In genomic region chr2:241111443-241111810, GRCh38 we compare ENCODE assay signal across 12 cellular contexts. TPM values are rescaled to one million over a fixed set of nuclear protein-coding genes. Genes with fewer than 3 reads are reported as not detected.
DNase-seq lines count a peak whose midpoint lies in the region; ATAC-seq and TF ChIP-seq lines count a peak whose summit lies in the region.
"Had no signal": no experiment of that assay in that cellular context is flagged by ENCODE, and none has a peak within 500 bp of the region (broad histone marks: within the 10 kb centered on the region; RNA-seq: fewer than 3 reads in every experiment).

No MANE protein-coding gene starts in this region.

- TF ChIP-seq EP300 in esophagus muscularis mucosa (IDR thresholded peaks at IDR 0.05), result no peak

- intact Hi-C loops in spleen (cut with DNase I; ENCODE audit: low total_unique reads), result no loop called here
- intact Hi-C loops in esophagus muscularis mucosa (cut with DNase I), result no loop called here
- intact Hi-C loops in body of pancreas (cut with DNase I), result no loop called here

- TF ChIP-seq POLR2A in spleen (IDR thresholded peaks at IDR 0.05) (no peak), esophagus muscularis mucosa (IDR thresholded peaks at IDR 0.05; ENCODE audit: low read depth) (no peak), body of pancreas (IDR thresholded peaks at IDR 0.05) (no peak)

- no peak for DNase-seq in activated CD4-positive, alpha-beta T cell treated with anti-CD3 and anti-CD28 coated beads, Interleukin-2, amount 10 ng/mL, durations not matched to agents 7 days and 5 days
- DNase-seq in activated CD4-positive, alpha-beta T cell treated with anti-CD3 and anti-CD28 coated beads, Interleukin-2, amount 50 U/mL, for 4 hours, result no peak
- DNase-seq in activated CD8-positive, alpha-beta memory T cell treated with anti-CD3 and anti-CD28 coated beads, Interleukin-2, amount 50 U/mL, for 4 hours, result peak; percentile 45
- no peak for DNase-seq in spleen
- DNase-seq in esophagus muscularis mucosa (ENCODE audit: extremely low spot score), result no peak
- DNase-seq in body of pancreas, result no peak
- DNase-seq: NCI-H1694 had no signal

- WGBS in spleen, 5 donors, result 57 to 75% (median 66%) methylated on average over 10 of the region's 10 CpGs
- WGBS in esophagus muscularis mucosa, result 84% methylated on average over 10 of the region's 10 CpGs
- WGBS in body of pancreas, 2 donors, result 83 to 84% methylated on average over 10 of the region's 10 CpGs

- H3K27ac Mint-ChIP-seq in activated CD4-positive, alpha-beta T cell treated with anti-CD3 and anti-CD28 coated beads, Interleukin-2, amount 10 ng/mL, durations not matched to agents 7 days and 5 days, result peak overlapping the region; percentile 80

- POLR2A ChIA-PET in activated CD4-positive, alpha-beta T cell treated with anti-CD3 and anti-CD28 coated beads, Interleukin-2, amount 10 ng/mL, durations not matched to agents 7 days and 5 days (lab: Charles Lee), result no interaction called here

- H3K27me3 ChIP-seq in spleen (replicated peaks in 1 of 7) (no peaks in the 10 kb centered on the region), esophagus muscularis mucosa (no peaks in the 10 kb centered on the region), body of pancreas (no peaks in the 10 kb centered on the region)
- H3K27me3 ChIP-seq: gastroesophageal sphincter had no signal

- peak; percentile 40 for ATAC-seq in HG02642 (IDR thresholded peaks at IDR 0.05; ENCODE audit: poor library complexity, unreplicated experiment)
- ATAC-seq in body of pancreas, result no peak
- no peak for ATAC-seq in HG02981 (IDR thresholded peaks at IDR 0.05; ENCODE audit: unreplicated experiment)
- ATAC-seq: gastroesophageal sphincter had no signal

- H3K27me3 Mint-ChIP-seq in activated CD4-positive, alpha-beta T cell treated with anti-CD3 and anti-CD28 coated beads, Interleukin-2, amount 10 ng/mL, durations not matched to agents 7 days and 5 days, result no peaks in the 10 kb centered on the region

- TF ChIP-seq CTCF in spleen (IDR thresholded peaks at IDR 0.05 in 8 of 11, conservative IDR thresholded peaks at IDR 0.05 in 3 of 11), result no peak
- TF ChIP-seq CTCF in esophagus muscularis mucosa (IDR thresholded peaks at IDR 0.05), result no peak
- no peak for TF ChIP-seq CTCF in body of pancreas (IDR thresholded peaks at IDR 0.05)

- H3K36me3 ChIP-seq in spleen (peaks cover 0 to 33% (median 8%) of the 10 kb centered on the region in 6 donors), esophagus muscularis mucosa (peaks cover 0 to 4% (median 0%) of the 10 kb centered on the region in 4 donors), body of pancreas (replicated peaks in 1 of 2; ENCODE audit: insufficient read depth in 1 of 2, low read depth in 2 of 2) (peaks cover 0 to 2% of the 10 kb centered on the region in 2 donors)
- H3K36me3 ChIP-seq: gastroesophageal sphincter had no signal

- H3K4me3 ChIP-seq in spleen (peak overlapping the region in 5 of 8 donors; percentile 2 to 45 (median 11)), esophagus muscularis mucosa (no peak overlapping the region), body of pancreas (no peak overlapping the region)
- H3K4me3 ChIP-seq: A549, gastroesophageal sphincter, lung had no signal

- H3K4me3 Mint-ChIP-seq in activated CD4-positive, alpha-beta T cell treated with anti-CD3 and anti-CD28 coated beads, Interleukin-2, amount 10 ng/mL, durations not matched to agents 7 days and 5 days, result no peak overlapping the region

- peaks cover 35% of the 10 kb centered on the region for H3K36me3 Mint-ChIP-seq in activated CD4-positive, alpha-beta T cell treated with anti-CD3 and anti-CD28 coated beads, Interleukin-2, amount 10 ng/mL, durations not matched to agents 7 days and 5 days (ENCODE audit: low read depth)

- H3K9me3 ChIP-seq in spleen (no peaks in the 10 kb centered on the region), esophagus muscularis mucosa (no peaks in the 10 kb centered on the region), body of pancreas (no peaks in the 10 kb centered on the region)
- H3K9me3 ChIP-seq: A549, gastroesophageal sphincter had no signal

- peaks cover 39% of the 10 kb centered on the region for H3K4me1 Mint-ChIP-seq in activated CD4-positive, alpha-beta T cell treated with anti-CD3 and anti-CD28 coated beads, Interleukin-2, amount 10 ng/mL, durations not matched to agents 7 days and 5 days

- peaks cover 9 to 67% (median 30%) of the 10 kb centered on the region in 6 donors for H3K4me1 ChIP-seq in spleen
- H3K4me1 ChIP-seq in esophagus muscularis mucosa, result no peaks in the 10 kb centered on the region
- H3K4me1 ChIP-seq in body of pancreas, result no peaks in the 10 kb centered on the region
- H3K4me1 ChIP-seq: A549, gastroesophageal sphincter had no signal

- CTCF ChIA-PET in activated CD4-positive, alpha-beta T cell treated with anti-CD3 and anti-CD28 coated beads, Interleukin-2, amount 10 ng/mL, durations not matched to agents 7 days and 5 days (lab: Charles Lee), result no interaction called here

- no peaks in the 10 kb centered on the region for H3K9me3 Mint-ChIP-seq in activated CD4-positive, alpha-beta T cell treated with anti-CD3 and anti-CD28 coated beads, Interleukin-2, amount 10 ng/mL, durations not matched to agents 7 days and 5 days

- H3K27ac ChIP-seq in spleen, result peak overlapping the region in 7 of 8 donors; percentile 48 to 87 (median 80)
- no peak overlapping the region for H3K27ac ChIP-seq in esophagus muscularis mucosa (replicated peaks in 1 of 4)
- H3K27ac ChIP-seq in body of pancreas, result no peak overlapping the region
- H3K27ac ChIP-seq: A549, gastroesophageal sphincter had no signal

RNA-seq across cellular contexts. Expression of gene MTERF4, which starts 9.3 kb away (rescaled TPM):
- 10 to 100 TPM; 38.0 to 41.0 TPM for total RNA-seq in activated CD4-positive, alpha-beta T cell treated with anti-CD3 and anti-CD28 coated beads, Interleukin-2, amount 10 ng/mL, durations not matched to agents 7 days and 5 days
- total RNA-seq in spleen (10 to 100 TPM; 38.4 to 74.0 (median 51.1) TPM), esophagus muscularis mucosa (10 to 100 TPM; 19.5 to 26.6 (median 24.5) TPM), body of pancreas (10 to 100 TPM; 17.1 to 39.2 TPM)
- 10 to 100 TPM; 28.4 to 33.7 (median 30.6) TPM for polyA plus RNA-seq in spleen

RNA-seq across cellular contexts. Expression of gene PASK, which starts 37.8 kb away (rescaled TPM):
- total RNA-seq in activated CD4-positive, alpha-beta T cell treated with anti-CD3 and anti-CD28 coated beads, Interleukin-2, amount 10 ng/mL, durations not matched to agents 7 days and 5 days, result 10 to 100 TPM; 55.5 to 62.0 TPM
- total RNA-seq in spleen (10 to 100 TPM; 10.4 to 35.6 (median 20.8) TPM), esophagus muscularis mucosa (1 to 10 TPM; 1.5 to 3.3 (median 2.2) TPM), body of pancreas (10 to 100 TPM in 1 of 2 donors, 1 to 10 TPM in 1; 7.5 to 15.8 TPM)
- 10 to 100 TPM in 2 of 3 donors, 1 to 10 TPM in 1; 8.0 to 11.8 (median 10.6) TPM for polyA plus RNA-seq in spleen

RNA-seq across cellular contexts. Expression of gene PPP1R7, which starts 38.8 kb away (rescaled TPM):
- total RNA-seq in activated CD4-positive, alpha-beta T cell treated with anti-CD3 and anti-CD28 coated beads, Interleukin-2, amount 10 ng/mL, durations not matched to agents 7 days and 5 days, result 100 to 1,000 TPM in 1 of 2 experiments, 10 to 100 TPM in 1; 89.5 to 110 TPM
- total RNA-seq in spleen (10 to 100 TPM; 36.1 to 89.3 (median 49.8) TPM), esophagus muscularis mucosa (10 to 100 TPM; 69.1 to 87.2 (median 73.7) TPM), body of pancreas (10 to 100 TPM; 27.0 to 99.4 TPM)
- 10 to 100 TPM; 37.3 to 56.5 (median 47.9) TPM for polyA plus RNA-seq in spleen

Comparison
In these comparisons a context has a peak if more than half of its experiments do, and no peak if none do; other contexts are left out.
1. H3K27ac ChIP-seq: peak in spleen (7 of 8); none in esophagus muscularis mucosa (0 of 4) and body of pancreas (0 of 4).
2. H3K4me3 ChIP-seq: peak in spleen (5 of 8); none in esophagus muscularis mucosa (0 of 4) and body of pancreas (0 of 2).